Comparison of ENCODE assay signal across 11 cellular contexts in genomic region chr12:6067152-6067916, GRCh38. TPM values are rescaled to one million over a fixed set of nuclear protein-coding genes. Genes with fewer than 3 reads are reported as not detected.
DNase-seq lines count a peak whose midpoint lies in the region; ATAC-seq, FAIRE-seq and TF ChIP-seq lines count a peak whose summit lies in the region.
"Had no signal": no experiment of that assay in that cellular context is flagged by ENCODE, and none has a peak within 500 bp of the region (broad histone marks: within the 10 kb centered on the region; RNA-seq: fewer than 3 reads in every experiment).

No MANE protein-coding gene starts in this region.

- WGBS in A549 (ENCODE audit: missing lambda C conversion rate), result 43% methylated on average over 16 of the region's 16 CpGs
- WGBS in GM12878 (ENCODE audit: insufficient coverage, insufficient replicate concordance, low lambda C conversion rate, missing lambda C conversion rate), result 27% methylated on average over 16 of the region's 16 CpGs

- peak; percentile 60 to 80 for TF ChIP-seq RAD21 in A549 (conservative IDR thresholded peaks at IDR 0.05 in 1 of 2, IDR thresholded peaks at IDR 0.05 in 1 of 2)
- no peak for TF ChIP-seq RAD21 in GM12878 (IDR thresholded peaks at IDR 0.05; ENCODE audit: insufficient read depth, low read depth, low read length)

- no peaks in the 10 kb centered on the region for H3K36me3 ChIP-seq in GM12878 (ENCODE audit: control insufficient read depth in 2 of 2, insufficient read depth in 2 of 2, low read length in 1 of 2)

- H3K27me3 ChIP-seq in GM12878 (replicated peaks in 1 of 2; ENCODE audit: control insufficient read depth in 2 of 2, insufficient read depth in 2 of 2, low read length in 1 of 2), result peaks cover 0 to 2% of the 10 kb centered on the region in 2 experiments; a peak in 2 of 4 replicates
- H3K27me3 ChIP-seq: body of pancreas had no signal

- no peak overlapping the region for H3K4me3 ChIP-seq in A549
- H3K4me3 ChIP-seq in GM12878, result no peak overlapping the region
- H3K4me3 ChIP-seq: body of pancreas had no signal

- no peaks in the 10 kb centered on the region for H3K79me2 ChIP-seq in GM12878 (ENCODE audit: control insufficient read depth, insufficient read depth, low read length)

- H3K27me3 Mint-ChIP-seq in HFFc6 (ENCODE audit: insufficient read depth), result peaks cover 4% of the 10 kb centered on the region

- no peak overlapping the region for H3K4me2 ChIP-seq in A549
- H3K4me2 ChIP-seq in GM12878 (ENCODE audit: control insufficient read depth, insufficient read depth), result no peak overlapping the region

- SMC1A ChIA-PET in GM12878 (lab: Charles Lee; ENCODE audit: uncharacterized antibody, unreplicated experiment), result interaction anchor here (0.5 to 3.8 kb wide), 3 partner anchors 66 to 217 kb away, joined by 3 to 19 read pairs (median 15); no protein-coding TSS in a partner anchor

- H3K9me3 ChIP-seq in A549 (no peaks in the 10 kb centered on the region), GM12878 (replicated peaks; ENCODE audit: control insufficient read depth, insufficient read depth, low read length) (no peaks in the 10 kb centered on the region)
- H3K9me3 ChIP-seq: body of pancreas had no signal

- no peak overlapping the region for H3K9ac ChIP-seq in GM12878 (ENCODE audit: control insufficient read depth, insufficient read depth, low read length)

- H4K20me1 ChIP-seq in GM12878 (ENCODE audit: control insufficient read depth, insufficient read depth), result no peaks in the 10 kb centered on the region

- no peak for TF ChIP-seq POLR2A in A549 (IDR thresholded peaks at IDR 0.05; ENCODE audit: low read length)
- no peak for TF ChIP-seq POLR2A in GM12878 (IDR thresholded peaks at IDR 0.05; ENCODE audit: low read depth, low read length)

- POLR2A ChIA-PET in A549 (lab: Yijun Ruan, JAX) (interaction anchor here (0.9 to 1.2 kb wide), 2 partner anchors 211 to 269 kb away, joined by 3 to 7 read pairs; no protein-coding TSS in a partner anchor), GM12878 (lab: Charles Lee) (no interaction called here)

- peak; percentile 69 to 84 for DNase-seq in A549 (ENCODE audit: low read depth in 1 of 2, low spot score in 1 of 2)
- DNase-seq in HFFc6, result no peak
- DNase-seq in GM12878 (ENCODE audit: low read depth, low spot score), result no peak
- peak in 1 of 2 donors; percentile 39 for DNase-seq in left colon
- DNase-seq in HUDEP-2 (lab: John Stamatoyannopoulos, UW; ENCODE audit: unreplicated experiment in 76 of 76), result no peak
- DNase-seq in epidermal melanocyte (ENCODE audit: insufficient read length, low spot score), result no peak
- no peak for DNase-seq in activated T-cell treated with anti-CD3 and anti-CD28 coated beads, Interleukin-2, amount 50 U/mL, for 48 hours
- DNase-seq in posterior vena cava (ENCODE audit: low spot score), result no peak
- DNase-seq: activated CD4-positive, CD25-positive, alpha-beta regulatory T cell; body of pancreas; DMS79 had no signal

- TF ChIP-seq EP300 in A549 (IDR thresholded peaks at IDR 0.05) (no peak), GM12878 (IDR thresholded peaks at IDR 0.05; ENCODE audit: borderline replicate concordance in 1 of 2, control insufficient read depth in 1 of 2, low read depth in 2 of 2, low read length in 2 of 2) (no peak)

- H3K36me3 Mint-ChIP-seq in HFFc6 (ENCODE audit: low read depth), result no peaks in the 10 kb centered on the region

- CTCF ChIA-PET in A549 (lab: Yijun Ruan, JAX) (interaction anchor here (0.7 to 11.6 kb wide), 18 partner anchors 9 to 1741 kb away, joined by 3 to 144 read pairs (median 5); partner anchors contain the start of gene CD9), GM12878 (lab: Yijun Ruan, JAX) (interaction anchor here (0.6 to 6.0 kb wide), 7 partner anchors 15 to 398 kb away, joined by 3 to 53 read pairs (median 4); no protein-coding TSS in a partner anchor)

- 0 out of 3 replicates have a peak, but pooled peaks cover 4% of the 10 kb centered on the region for H3K4me1 ChIP-seq in A549
- H3K4me1 ChIP-seq in GM12878 (ENCODE audit: control insufficient read depth, insufficient read depth, low read length), result no peaks in the 10 kb centered on the region
- H3K4me1 ChIP-seq: body of pancreas had no signal

- in situ Hi-C loops in GM12878 (cut with MboI), result no loop called here

- H3K27ac Mint-ChIP-seq in HFFc6, result no peak overlapping the region

- intact Hi-C loops in GM12878 (cut with micrococcal nuclease; ENCODE audit: unreplicated experiment) (no loop called here), left colon (cut with DNase I, micrococcal nuclease) (loop anchor here (10.0 kb wide), 2 partner anchors 117 to 217 kb away; no protein-coding TSS in a partner anchor), posterior vena cava (cut with DNase I) (loop anchor here in 1 of 2 donors (5.0 kb wide), 1 partner anchor 115 kb away; no protein-coding TSS in a partner anchor)

- no peak overlapping the region for H2AFZ ChIP-seq in GM12878 (ENCODE audit: control insufficient read depth, low read depth, low read length)

- ATAC-seq in A549 (peak; percentile 75 to 76; a peak in 5 of 6 replicates), GM12878 (no peak), left colon (peak; percentile 41)
- ATAC-seq: body of pancreas had no signal

- FAIRE-seq in A549 (lab: Jason Lieb, UNC) (no peak), GM12878 (lab: Jason Lieb, UNC) (no peak)

- H3K4me3 Mint-ChIP-seq in HFFc6, result no peak overlapping the region

- H3K27ac ChIP-seq in A549 (no peak overlapping the region), GM12878 (ENCODE audit: control insufficient read depth, insufficient read depth) (no peak overlapping the region)
- H3K27ac ChIP-seq: body of pancreas had no signal

- TF ChIP-seq CTCF in A549 (IDR thresholded peaks at IDR 0.05) (peak; percentile 53), HFFc6 (IDR thresholded peaks at IDR 0.05) (peak; percentile 67), GM12878 (IDR thresholded peaks at IDR 0.05 in 2 of 3, conservative IDR thresholded peaks at IDR 0.05 in 1 of 3; ENCODE audit: control insufficient read depth in 2 of 3, extremely low read depth in 1 of 3, insufficient read depth in 1 of 3, low read depth in 3 of 3, low read length in 3 of 3) (peak in 2 of 3 experiments; percentile 5 to 31; a peak in 2 of 6 replicates)

- no TSS peak for BruUV-seq in GM12878 (replicated peaks; lab: Mats Ljungman, UMichigan)

- RAD21 ChIA-PET in GM12878 (lab: Charles Lee; ENCODE audit: unreplicated experiment), result interaction anchor here (0.6 to 4.4 kb wide), 2 partner anchors 212 to 218 kb away, joined by 3 to 38 read pairs; no protein-coding TSS in a partner anchor

- peaks cover 39% of the 10 kb centered on the region for H3K4me1 Mint-ChIP-seq in HFFc6 (ENCODE audit: low read depth)

- H3K9me3 Mint-ChIP-seq in HFFc6, result no peaks in the 10 kb centered on the region

TF ChIP-seq in A549, 52 proteins besides CTCF, POLR2A, EP300 and RAD21:
- TF ChIP-seq FOSL2 (IDR thresholded peaks at IDR 0.05) (no peak), FOSL2 (CRISPR knock-in tag; IDR thresholded peaks at IDR 0.05) (no peak), SMC3 (IDR thresholded peaks at IDR 0.05) (peak; percentile 65), ESRRA (IDR thresholded peaks at IDR 0.05; ENCODE audit: borderline replicate concordance, low read length) (no peak)

TF ChIP-seq in GM12878, 131 proteins besides CTCF, POLR2A, EP300 and RAD21 (continues in another document):
- TF ChIP-seq RFX5 (IDR thresholded peaks at IDR 0.05; ENCODE audit: low read depth, low read length) (no peak), CEBPB (IDR thresholded peaks at IDR 0.05; ENCODE audit: borderline replicate concordance in 1 of 2, low read depth in 2 of 2, low read length in 2 of 2) (no peak), IRF5 (IDR thresholded peaks at IDR 0.05; ENCODE audit: borderline replicate concordance) (no peak), TBL1XR1 (IDR thresholded peaks at IDR 0.05; ENCODE audit: low read depth, low read length) (no peak), KAT2A (conservative IDR thresholded peaks at IDR 0.05; ENCODE audit: control insufficient read depth, low read depth, low read length) (no peak), NBN (IDR thresholded peaks at IDR 0.05) (no peak)

RNA-seq across cellular contexts. Expression of gene VWF, which starts 57.1 kb away (rescaled TPM):
- polyA plus RNA-seq in A549 (2011; rRNA removed) (0.01 TPM in 2 replicates), A549 (2017; fragmentation: RNase III; extraction: RNeasy Plus Mini Kit Qiagen cat#74134 plus additional on column Dnase treatment) (not detected in 3 replicates), GM12878 (2011; rRNA removed) (0.08 TPM in 1 of 2 replicates, not detected in the other), GM12878 (2014; fragmentation: Illumina TruSeq; extraction: Trizol) (not detected in 2 replicates), GM12878 (2014; fragmentation: Nextera tagmentation; extraction: Ambion mirVana) (not detected), GM12878 (2014; rRNA removed) (not detected in 2 replicates), GM12878 (2016; fragmentation: Nextera tagmentation; extraction: Ambion mirVana) (not detected)
- under 0.01 TPM in 1 of 2 replicates, not detected in the other for polyA plus RNA-seq in A549 (2012; cell fraction: cytosol; rRNA removed)
- polyA plus RNA-seq in A549 (2012; cell fraction: nucleus; rRNA removed), result 0.01 TPM in 1 of 2 replicates, not detected in the other
- polyA minus RNA-seq in A549 (2011; rRNA and poly(A)+ RNA removed), result 0.04 TPM in 1 of 2 replicates, not detected in the other
- under 1 TPM; 0.02 to 0.25 (median 0.10) TPM for total RNA-seq in HFFc6 (2021; fragmentation: NEBNext Ultra II Directional; extraction: Animal tissue kit (Norgen Biotek cat#: 25700))
- total RNA-seq in GM12878 (2013; cell fraction: nucleolus; rRNA removed), result 0.12 and 0.65 TPM in 2 replicates
- total RNA-seq in GM12878 (2014; rRNA removed) (0.16 TPM in 1 of 2 replicates, not detected in the other), GM12878 (2014; rRNA removed; fragmentation: Illumina TruSeq; extraction: Trizol) (not detected in 2 replicates), GM12878 (2021) (0.23 and 0.53 TPM in 2 replicates), left colon (10 to 100 TPM; 42.8 to 48.5 TPM), posterior vena cava (100 to 1,000 TPM; 366 to 375 TPM)
- polyA plus RNA-seq in GM12878 (2011; ENCODE audit: low read depth), result not detected
- polyA plus RNA-seq in GM12878 (2011; cell fraction: cytosol; rRNA removed), result 0.01 and 0.03 TPM in 2 replicates
- polyA plus RNA-seq in GM12878 (2011; cell fraction: nucleus; rRNA removed), result 0.04 and 0.07 TPM in 2 replicates
- polyA plus RNA-seq in GM12878 (2012), result not detected in 2 replicates
- polyA minus RNA-seq in GM12878 (2011; rRNA and poly(A)+ RNA removed), result 0.10 TPM in 1 of 2 replicates, not detected in the other
- 0.13 TPM in 1 of 2 replicates, not detected in the other for polyA minus RNA-seq in GM12878 (2011; cell fraction: cytosol; rRNA and poly(A)+ RNA removed)
- polyA minus RNA-seq in GM12878 (2011; cell fraction: nucleus; rRNA and poly(A)+ RNA removed), result 0.12 TPM in 1 of 2 replicates, not detected in the other

Comparison
In these comparisons a context has a peak if more than half of its experiments do, and no peak if none do; other contexts are left out.
1. DNase-seq: peak in A549 (2 of 2); none in HFFc6 (single experiment), GM12878 (single experiment), HUDEP-2 (0 of 76), epidermal melanocyte (single experiment), activated T-cell treated with anti-CD3 and anti-CD28 coated beads, Interleukin-2, amount 50 U/mL, for 48 hours (0 of 2) and posterior vena cava (single experiment).
2. RNA of gene VWF, which starts 57.1 kb away (total RNA-seq): 366 to 375 TPM in posterior vena cava and 42.8 to 48.5 TPM in left colon; 0.02 to 0.25 TPM in HFFc6 and 0.12 to 0.65 TPM in GM12878; every median in the first group is over 10 times any median in the second.
3. Of the 24 proteins assayed by ChIP-seq in both GM12878 and A549: peak only in GM12878: none; only in A549: RAD21 and SMC3; in both: CTCF; in neither: 21.
4. Peak in every context shown above with its lines, with median percentiles within 50 percentile points of each other: CTCF ChIP-seq.